In genomic region chr3:113409676-113410075, GRCh38 we compare ENCODE assay signal across 1 cellular context.
TF ChIP-seq lines count a peak whose summit lies in the region.

No MANE protein-coding gene starts in this region.

TF ChIP-seq in K562, 482 proteins besides CTCF, POLR2A, EP300 and RAD21 (continued from another document):
- no peak for TF ChIP-seq AFF4 (CRISPR knock-in tag; IDR thresholded peaks at IDR 0.05)
TF ChIP-seq in K562: peak in this region for 2.
